Comparison of ENCODE assay signal across 14 cellular contexts in the genomic region with DNA sequence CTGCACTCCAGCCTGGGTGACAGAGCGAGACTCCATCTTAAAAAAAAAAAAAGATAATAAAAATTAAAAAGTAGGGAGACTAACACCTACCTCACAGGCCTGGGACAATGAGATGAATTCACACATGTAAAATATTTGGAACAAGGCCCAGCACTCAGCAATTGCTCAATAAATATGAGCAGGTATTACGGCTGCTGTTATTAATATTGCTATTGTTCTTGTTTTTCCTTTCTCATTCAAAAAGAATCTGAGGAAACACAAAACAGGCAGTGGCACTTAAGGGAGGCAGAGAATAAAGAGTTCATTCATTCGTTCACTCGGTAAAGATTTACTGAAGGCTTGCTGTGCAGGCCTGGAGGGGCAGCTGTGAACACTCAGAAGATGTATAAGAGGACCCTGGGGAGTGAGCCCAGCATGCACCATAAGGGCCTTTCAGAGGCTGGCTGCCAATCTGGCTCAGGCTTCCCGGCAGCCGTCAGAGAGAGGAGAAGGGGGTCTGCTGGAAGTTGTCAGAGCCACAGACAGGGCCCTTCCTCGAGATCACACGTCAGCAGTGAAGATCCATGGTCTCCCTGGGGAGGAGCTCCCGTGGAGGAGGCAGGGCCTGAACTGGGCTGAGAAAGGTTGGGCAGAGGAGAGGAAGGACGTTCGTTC. TPM values are rescaled to one million over a fixed set of nuclear protein-coding genes. Genes with fewer than 3 reads are reported as not detected.
A peak's percentile ranks its signal among the peaks of the same experiment; 100 is the strongest.
DNase-seq lines count a peak whose midpoint lies in the region; FAIRE-seq and TF ChIP-seq lines count a peak whose summit lies in the region.
"Had no signal": no experiment of that assay in that cellular context is flagged by ENCODE, and none has a peak within 500 bp of the region (broad histone marks: within the 10 kb centered on the region; RNA-seq: fewer than 3 reads in every experiment).

No MANE protein-coding gene starts in this region.

- no peak overlapping the region for H3K4me3 ChIP-seq in BLaER1
- no peak overlapping the region for H3K4me3 ChIP-seq in H7 (ENCODE audit: insufficient read depth, low read depth, low read length)
- no peak overlapping the region for H3K4me3 ChIP-seq in fibroblast of villous mesenchyme (ENCODE audit: low read depth, low read length)
- H3K4me3 ChIP-seq: body of pancreas, esophagus muscularis mucosa had no signal

- H3K36me3 ChIP-seq in BLaER1 (no peaks in the 10 kb centered on the region), H7 (replicated peaks; ENCODE audit: control insufficient read depth, insufficient read depth, low read length) (no peaks in the 10 kb centered on the region)
- H3K36me3 ChIP-seq: esophagus muscularis mucosa had no signal

- FAIRE-seq in frontal cortex (lab: Jason Lieb, UNC) = no peak
- FAIRE-seq: HTR-8/SVneo had no signal

- H4K20me1 ChIP-seq in BLaER1 = peaks cover 30% of the 10 kb centered on the region

- TF ChIP-seq CTCF in fibroblast of villous mesenchyme (IDR thresholded peaks at IDR 0.05; ENCODE audit: insufficient read depth, low read depth, low read length) = no peak

- H3K9me3 ChIP-seq in BLaER1 = no peaks in the 10 kb centered on the region
- H3K9me3 ChIP-seq: body of pancreas, esophagus muscularis mucosa had no signal

- H3K9ac ChIP-seq in BLaER1 = peak overlapping the region; percentile 18; the same call in 1 of the 2 replicates

- H3K4me2 ChIP-seq in BLaER1 = peak overlapping the region; percentile 61

- TF ChIP-seq POLR2A in erythroblast (IDR thresholded peaks at IDR 0.05; ENCODE audit: low read length) = no peak

- H3K27me3 ChIP-seq in BLaER1 (no peaks in the 10 kb centered on the region), H7 (ENCODE audit: control insufficient read depth, insufficient read depth, low read length) (no peaks in the 10 kb centered on the region)
- H3K27me3 ChIP-seq: body of pancreas, esophagus muscularis mucosa had no signal

- H3K27ac ChIP-seq in BLaER1 = peak overlapping the region; percentile 42
- H3K27ac ChIP-seq: body of pancreas, esophagus muscularis mucosa had no signal

- DNase-seq in H7 (peak; percentile 66), NCI-H524 treated with DMSO at 0.1 percent for 48 hours (lab: John Stamatoyannopoulos, UW) (peak; percentile 93), fibroblast of villous mesenchyme (ENCODE audit: low read depth) (peak; percentile 5), frontal cortex (ENCODE audit: low spot score in 2 of 2) (no peak), SIG-M5 treated with dmso at 0.1 percent for 504 hours (lab: John Stamatoyannopoulos, UW; ENCODE audit: unreplicated experiment) (no peak), SIG-M5 (lab: John Stamatoyannopoulos, UW) (no peak), erythroblast (lab: John Stamatoyannopoulos, UW) (no peak)
- DNase-seq: AML-193; body of pancreas; nucleus accumbens; stimulated activated CD8-positive, alpha-beta memory T cell treated with anti-CD3 and anti-CD28 coated beads, Interleukin-4, amount 100 ng/mL, for 48 hours had no signal

- peaks cover 95% of the 10 kb centered on the region for H3K4me1 ChIP-seq in BLaER1
- H3K4me1 ChIP-seq: body of pancreas had no signal

RNA-seq across cellular contexts. Expression of a gene that starts 51.6 kb away (rescaled TPM):
- 39.8 and 56.4 TPM in 2 replicates for total RNA-seq in H7 (2014; rRNA removed; shearing (Covaris generic))
- total RNA-seq in fibroblast of villous mesenchyme (26.4 and 30.7 TPM in 2 replicates), frontal cortex (60.3 TPM)

Comparison
In these comparisons a context has a peak if more than half of its experiments do, and no peak if none do; other contexts are left out.
1. DNase-seq: peak in H7 (single experiment), NCI-H524 treated with DMSO at 0.1 percent for 48 hours (single experiment) and fibroblast of villous mesenchyme (single experiment); none in frontal cortex (0 of 2), SIG-M5 treated with dmso at 0.1 percent for 504 hours (single experiment), SIG-M5 (single experiment) and erythroblast (0 of 2).